Comparison of ENCODE assay signal across 33 cellular contexts in genomic region chr3:140508545-140508944, GRCh38.
"Had no signal": no experiment of that assay in that cellular context is flagged by ENCODE, and none has a peak within 500 bp of the region (broad histone marks: within the 10 kb centered on the region; RNA-seq: fewer than 3 reads in every experiment).

No MANE protein-coding gene starts in this region.

- H3K4me1 ChIP-seq: adrenal gland, colonic mucosa, parathyroid adenoma, suprapubic skin, tibial artery, upper lobe of right lung had no signal

- H3K36me3 Mint-ChIP-seq: activated CD4-positive, alpha-beta memory T cell treated with anti-CD3 and anti-CD28 coated beads for 36 hours; activated naive CD8-positive, alpha-beta T cell treated with anti-CD3 and anti-CD28 coated beads for 36 hours; brain; naive thymus-derived CD8-positive, alpha-beta T cell; stimulated activated naive B cell treated with anti-CD40 and anti-IgM and Interleukin-4, amounts not matched to agents 10 μg/mL and 1 μg/mL and 100 μg/mL, for 72 hours had no signal

- H3K9me3 Mint-ChIP-seq: activated CD4-positive, alpha-beta memory T cell treated with anti-CD3 and anti-CD28 coated beads for 36 hours; activated CD4-positive, alpha-beta T cell treated with anti-CD3 and anti-CD28 coated beads, Interleukin-2, amount 10 ng/mL, durations not matched to agents 24 days and 14 days; activated naive CD4-positive, alpha-beta T cell treated with anti-CD3 and anti-CD28 coated beads for 36 hours; activated T-helper 1 cell treated with anti-CD3 and anti-CD28 coated beads, Interleukin-12 subunit alpha, Interleukin-12 subunit beta, Interleukin-2, Interleukin-4 antibody, amounts not matched to agents 30 ng/mL and 10 ng/mL and 1 ng/mL, durations not matched to agents 14 hours and 24 hours and 36 hours had no signal

- H3K9ac ChIP-seq: parathyroid adenoma had no signal

- H3K27me3 ChIP-seq: adrenal gland, colonic mucosa, right atrium auricular region, suprapubic skin, upper lobe of right lung had no signal

- H3K4me3 ChIP-seq: adrenal gland, cardiac muscle cell, colonic mucosa, right atrium auricular region, suprapubic skin, tibial artery, upper lobe of right lung had no signal

- DNase-seq: activated CD4-positive, alpha-beta memory T cell treated with anti-CD3 and anti-CD28 coated beads for 36 hours; activated CD4-positive, alpha-beta T cell treated with anti-CD3 and anti-CD28 coated beads, Interleukin-2, amount 10 ng/mL, durations not matched to agents 24 days and 14 days; activated CD8-positive, alpha-beta memory T cell treated with anti-CD3 and anti-CD28 coated beads, Interleukin-2, amount 50 U/mL, for 4 hours; activated effector memory CD4-positive, alpha-beta T cell treated with anti-CD3 and anti-CD28 coated beads, Interleukin-2, amount 50 U/mL, for 16 hours; activated naive CD4-positive, alpha-beta T cell treated with anti-CD3 and anti-CD28 coated beads for 36 hours; activated naive CD8-positive, alpha-beta T cell treated with anti-CD3 and anti-CD28 coated beads for 36 hours; activated T-cell treated with anti-CD3 and anti-CD28 coated beads, Interleukin-2, amount 50 U/mL, for 1 hour; adrenal gland; aorta; cerebellar nuclear complex; colonic mucosa; effector CD8-positive, alpha-beta T cell; erythroblast; head of caudate nucleus; hippocampal formation; left cardiac atrium; left ventricle myocardium superior; naive thymus-derived CD8-positive, alpha-beta T cell; nucleus accumbens; stimulated activated CD4-positive, alpha-beta T cell treated with anti-CD3 and anti-CD28 coated beads, Interleukin-15, amount 100 ng/mL, for 24 hours; stimulated activated CD4-positive, alpha-beta T cell treated with anti-CD3 and anti-CD28 coated beads, Interleukin-2, amount 100 ng/mL, for 24 hours; stimulated activated naive B cell treated with anti-CD40 and anti-IgM and Interleukin-4, amounts not matched to agents 10 μg/mL and 1 μg/mL and 100 μg/mL, for 72 hours; tibial artery; upper lobe of right lung; WERI-Rb-1 had no signal

- H3K4me3 Mint-ChIP-seq: activated CD4-positive, alpha-beta memory T cell treated with anti-CD3 and anti-CD28 coated beads for 36 hours; activated CD4-positive, alpha-beta T cell treated with anti-CD3 and anti-CD28 coated beads, Interleukin-2, amount 10 ng/mL, durations not matched to agents 24 days and 14 days; activated naive CD4-positive, alpha-beta T cell treated with anti-CD3 and anti-CD28 coated beads for 36 hours; activated naive CD8-positive, alpha-beta T cell treated with anti-CD3 and anti-CD28 coated beads for 36 hours; activated T-helper 1 cell treated with anti-CD3 and anti-CD28 coated beads, Interleukin-12 subunit alpha, Interleukin-12 subunit beta, Interleukin-2, Interleukin-4 antibody, amounts not matched to agents 30 ng/mL and 10 ng/mL and 1 ng/mL, durations not matched to agents 14 hours and 24 hours and 36 hours; brain; naive thymus-derived CD8-positive, alpha-beta T cell; neural crest cell; stimulated activated naive B cell treated with anti-CD40 and anti-IgM and Interleukin-4, amounts not matched to agents 10 μg/mL and 1 μg/mL and 100 μg/mL, for 72 hours had no signal

- H3K36me3 ChIP-seq: adrenal gland, cardiac muscle cell, colonic mucosa, right atrium auricular region, suprapubic skin, tibial artery, upper lobe of right lung, WERI-Rb-1 had no signal

- H3K9me3 ChIP-seq: adrenal gland, colonic mucosa, suprapubic skin, upper lobe of right lung had no signal

- ATAC-seq: activated CD4-positive, CD25-positive, alpha-beta regulatory T cell treated with anti-CD3 and anti-CD28 coated beads, Interleukin-2, amount 50 U/mL, for 24 hours; left cardiac atrium; left ventricle myocardium superior; naive thymus-derived CD8-positive, alpha-beta T cell; stimulated activated naive B cell treated with anti-CD40 and anti-IgM and Interleukin-4, amounts not matched to agents 10 μg/mL and 1 μg/mL and 100 μg/mL, for 72 hours; upper lobe of right lung had no signal

- H3K4me1 Mint-ChIP-seq: activated CD4-positive, alpha-beta T cell treated with anti-CD3 and anti-CD28 coated beads, Interleukin-2, amount 10 ng/mL, durations not matched to agents 24 days and 14 days; naive thymus-derived CD8-positive, alpha-beta T cell; stimulated activated naive B cell treated with anti-CD40 and anti-IgM and Interleukin-4, amounts not matched to agents 10 μg/mL and 1 μg/mL and 100 μg/mL, for 72 hours had no signal

- H2AFZ ChIP-seq: parathyroid adenoma had no signal

- H3K27ac ChIP-seq: adrenal gland, cardiac muscle cell, colonic mucosa, parathyroid adenoma, right atrium auricular region, suprapubic skin, tibial artery, upper lobe of right lung, WERI-Rb-1 had no signal

- H3K79me2 ChIP-seq: parathyroid adenoma had no signal

- H3K27ac Mint-ChIP-seq: activated CD4-positive, alpha-beta memory T cell treated with anti-CD3 and anti-CD28 coated beads for 36 hours; activated CD4-positive, alpha-beta T cell treated with anti-CD3 and anti-CD28 coated beads, Interleukin-2, amount 10 ng/mL, durations not matched to agents 24 days and 14 days; activated naive CD4-positive, alpha-beta T cell treated with anti-CD3 and anti-CD28 coated beads for 36 hours; activated naive CD8-positive, alpha-beta T cell treated with anti-CD3 and anti-CD28 coated beads for 36 hours; activated T-helper 1 cell treated with anti-CD3 and anti-CD28 coated beads, Interleukin-12 subunit alpha, Interleukin-12 subunit beta, Interleukin-2, Interleukin-4 antibody, amounts not matched to agents 30 ng/mL and 10 ng/mL and 1 ng/mL, durations not matched to agents 14 hours and 24 hours and 36 hours; stimulated activated naive B cell treated with anti-CD40 and anti-IgM and Interleukin-4, amounts not matched to agents 10 μg/mL and 1 μg/mL and 100 μg/mL, for 72 hours had no signal
